In the genomic region with DNA sequence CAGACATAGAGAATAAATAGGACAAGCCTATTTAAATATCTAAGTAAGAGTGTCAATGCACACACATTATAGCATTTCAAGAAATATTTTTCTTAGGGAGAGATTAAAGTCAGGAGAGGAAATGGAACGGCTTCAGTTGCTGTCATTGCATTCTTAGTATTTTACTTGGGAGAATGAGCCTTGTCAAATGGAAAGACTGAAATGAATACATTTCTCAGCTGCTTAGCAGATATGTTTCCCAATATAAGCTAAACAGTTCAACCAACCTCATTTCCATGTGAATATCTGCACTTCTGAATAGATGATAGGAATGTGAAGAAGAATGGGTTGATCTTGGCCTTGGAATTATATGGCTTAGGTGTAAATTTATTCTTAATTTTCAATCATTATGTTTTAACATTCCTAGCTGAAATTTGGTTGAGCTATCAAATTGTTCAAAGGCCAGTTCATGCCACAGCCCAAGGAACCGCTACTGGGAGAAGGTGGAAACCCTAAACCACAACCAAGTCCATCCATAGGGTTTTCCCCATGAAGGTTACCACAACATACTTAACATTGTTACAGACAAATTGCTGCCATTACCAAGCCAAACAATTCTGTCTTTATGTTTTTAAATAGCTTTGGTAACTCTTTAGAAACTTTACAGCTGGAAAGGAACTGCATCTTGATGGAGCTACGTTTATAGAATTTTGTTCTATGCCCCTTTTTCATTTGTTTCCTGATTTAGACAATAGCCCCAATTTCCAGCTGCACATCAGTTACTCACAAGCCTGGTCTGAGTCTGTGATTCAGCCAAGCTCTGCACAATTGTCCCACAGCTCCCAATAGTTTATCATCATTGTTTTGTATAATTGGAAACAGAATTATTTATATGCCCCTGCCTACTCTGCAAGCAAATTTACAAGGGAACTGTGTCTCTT, we compare ENCODE assay signal across 2 cellular contexts.
A peak's percentile ranks its signal among the peaks of the same experiment; 100 is the strongest.
TF ChIP-seq lines count a peak whose summit lies in the region.

No MANE protein-coding gene starts in this region.

TF ChIP-seq in endothelial cell of umbilical vein, 7 proteins besides CTCF, POLR2A, EP300 and RAD21 (continued from another document):
- no peak for TF ChIP-seq FOS (IDR thresholded peaks at IDR 0.05; ENCODE audit: borderline replicate concordance, insufficient read depth, low read length)
- TF ChIP-seq GATA2 (IDR thresholded peaks at IDR 0.05; ENCODE audit: insufficient read depth, insufficient read length, low read depth, low read length) = no peak
- TF ChIP-seq, protein P1, sequence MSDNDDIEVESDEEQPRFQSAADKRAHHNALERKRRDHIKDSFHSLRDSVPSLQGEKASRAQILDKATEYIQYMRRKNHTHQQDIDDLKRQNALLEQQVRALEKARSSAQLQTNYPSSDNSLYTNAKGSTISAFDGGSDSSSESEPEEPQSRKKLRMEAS (IDR thresholded peaks at IDR 0.05; ENCODE audit: insufficient read depth, insufficient read length) = no peak

TF ChIP-seq in neural cell, 6 proteins besides CTCF, POLR2A, EP300 and RAD21 (continued from another document):
- TF ChIP-seq, protein P2, sequence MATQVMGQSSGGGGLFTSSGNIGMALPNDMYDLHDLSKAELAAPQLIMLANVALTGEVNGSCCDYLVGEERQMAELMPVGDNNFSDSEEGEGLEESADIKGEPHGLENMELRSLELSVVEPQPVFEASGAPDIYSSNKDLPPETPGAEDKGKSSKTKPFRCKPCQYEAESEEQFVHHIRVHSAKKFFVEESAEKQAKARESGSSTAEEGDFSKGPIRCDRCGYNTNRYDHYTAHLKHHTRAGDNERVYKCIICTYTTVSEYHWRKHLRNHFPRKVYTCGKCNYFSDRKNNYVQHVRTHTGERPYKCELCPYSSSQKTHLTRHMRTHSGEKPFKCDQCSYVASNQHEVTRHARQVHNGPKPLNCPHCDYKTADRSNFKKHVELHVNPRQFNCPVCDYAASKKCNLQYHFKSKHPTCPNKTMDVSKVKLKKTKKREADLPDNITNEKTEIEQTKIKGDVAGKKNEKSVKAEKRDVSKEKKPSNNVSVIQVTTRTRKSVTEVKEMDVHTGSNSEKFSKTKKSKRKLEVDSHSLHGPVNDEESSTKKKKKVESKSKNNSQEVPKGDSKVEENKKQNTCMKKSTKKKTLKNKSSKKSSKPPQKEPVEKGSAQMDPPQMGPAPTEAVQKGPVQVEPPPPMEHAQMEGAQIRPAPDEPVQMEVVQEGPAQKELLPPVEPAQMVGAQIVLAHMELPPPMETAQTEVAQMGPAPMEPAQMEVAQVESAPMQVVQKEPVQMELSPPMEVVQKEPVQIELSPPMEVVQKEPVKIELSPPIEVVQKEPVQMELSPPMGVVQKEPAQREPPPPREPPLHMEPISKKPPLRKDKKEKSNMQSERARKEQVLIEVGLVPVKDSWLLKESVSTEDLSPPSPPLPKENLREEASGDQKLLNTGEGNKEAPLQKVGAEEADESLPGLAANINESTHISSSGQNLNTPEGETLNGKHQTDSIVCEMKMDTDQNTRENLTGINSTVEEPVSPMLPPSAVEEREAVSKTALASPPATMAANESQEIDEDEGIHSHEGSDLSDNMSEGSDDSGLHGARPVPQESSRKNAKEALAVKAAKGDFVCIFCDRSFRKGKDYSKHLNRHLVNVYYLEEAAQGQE (IDR thresholded peaks at IDR 0.05; ENCODE audit: borderline replicate concordance) = no peak
- TF ChIP-seq POLR2AphosphoS5 (IDR thresholded peaks at IDR 0.05) = peak; percentile 73
TF ChIP-seq in neural cell: peak in this region for 1.
